Comparison of ENCODE assay signal across 1 cellular context in genomic region chr10:11178606-11179221, GRCh38.
A peak's percentile ranks its signal among the peaks of the same experiment; 100 is the strongest.
TF ChIP-seq lines count a peak whose summit lies in the region.

No MANE protein-coding gene starts in this region.

TF ChIP-seq in K562, 482 proteins besides CTCF, POLR2A, EP300 and RAD21 (continued from another document and continues in another):
- TF ChIP-seq, protein P1, sequence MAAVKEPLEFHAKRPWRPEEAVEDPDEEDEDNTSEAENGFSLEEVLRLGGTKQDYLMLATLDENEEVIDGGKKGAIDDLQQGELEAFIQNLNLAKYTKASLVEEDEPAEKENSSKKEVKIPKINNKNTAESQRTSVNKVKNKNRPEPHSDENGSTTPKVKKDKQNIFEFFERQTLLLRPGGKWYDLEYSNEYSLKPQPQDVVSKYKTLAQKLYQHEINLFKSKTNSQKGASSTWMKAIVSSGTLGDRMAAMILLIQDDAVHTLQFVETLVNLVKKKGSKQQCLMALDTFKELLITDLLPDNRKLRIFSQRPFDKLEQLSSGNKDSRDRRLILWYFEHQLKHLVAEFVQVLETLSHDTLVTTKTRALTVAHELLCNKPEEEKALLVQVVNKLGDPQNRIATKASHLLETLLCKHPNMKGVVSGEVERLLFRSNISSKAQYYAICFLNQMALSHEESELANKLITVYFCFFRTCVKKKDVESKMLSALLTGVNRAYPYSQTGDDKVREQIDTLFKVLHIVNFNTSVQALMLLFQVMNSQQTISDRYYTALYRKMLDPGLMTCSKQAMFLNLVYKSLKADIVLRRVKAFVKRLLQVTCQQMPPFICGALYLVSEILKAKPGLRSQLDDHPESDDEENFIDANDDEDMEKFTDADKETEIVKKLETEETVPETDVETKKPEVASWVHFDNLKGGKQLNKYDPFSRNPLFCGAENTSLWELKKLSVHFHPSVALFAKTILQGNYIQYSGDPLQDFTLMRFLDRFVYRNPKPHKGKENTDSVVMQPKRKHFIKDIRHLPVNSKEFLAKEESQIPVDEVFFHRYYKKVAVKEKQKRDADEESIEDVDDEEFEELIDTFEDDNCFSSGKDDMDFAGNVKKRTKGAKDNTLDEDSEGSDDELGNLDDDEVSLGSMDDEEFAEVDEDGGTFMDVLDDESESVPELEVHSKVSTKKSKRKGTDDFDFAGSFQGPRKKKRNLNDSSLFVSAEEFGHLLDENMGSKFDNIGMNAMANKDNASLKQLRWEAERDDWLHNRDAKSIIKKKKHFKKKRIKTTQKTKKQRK (IDR thresholded peaks at IDR 0.05; ENCODE audit: borderline replicate concordance, low read depth, low read length): no peak
- TF ChIP-seq ZNF764 (CRISPR knock-in tag; IDR thresholded peaks at IDR 0.05; ENCODE audit: low read depth) (no peak), PRPF4 (IDR thresholded peaks at IDR 0.05; ENCODE audit: insufficient read depth, low read depth, low read length, poor library complexity, severe bottlenecking) (no peak), PML (IDR thresholded peaks at IDR 0.05; ENCODE audit: low read length) (peak; percentile 91), ZNF609 (CRISPR knock-in tag; IDR thresholded peaks at IDR 0.05; ENCODE audit: borderline replicate concordance) (0 out of 2 replicates have a peak, but pooled peaks have one; percentile 69), U2AF2 (optimal IDR thresholded peaks at IDR 0.05; ENCODE audit: low read depth, low read length) (no peak), FOXK2 (conservative IDR thresholded peaks at IDR 0.05 in 1 of 2, IDR thresholded peaks at IDR 0.05 in 1 of 2; ENCODE audit: low read depth in 2 of 2) (peak in 1 of 2 experiments; percentile 49; a peak in 2 of 4 replicates), NFIX (CRISPR knock-in tag; IDR thresholded peaks at IDR 0.05; ENCODE audit: low read depth) (no peak), GTF2F1 (IDR thresholded peaks at IDR 0.05; ENCODE audit: low read depth, low read length) (no peak), MYC (IDR thresholded peaks at IDR 0.05; ENCODE audit: low read depth, low read length) (peak; percentile 82), MYC (CRISPR knock-in tag; IDR thresholded peaks at IDR 0.05; ENCODE audit: borderline replicate concordance, low read depth) (no peak), HEY1 (CRISPR knock-in tag; IDR thresholded peaks at IDR 0.05; ENCODE audit: borderline replicate concordance) (no peak), SIRT6 (IDR thresholded peaks at IDR 0.05; ENCODE audit: low read depth, low read length) (no peak), IRF1 (CRISPR knock-in tag; IDR thresholded peaks at IDR 0.05; ENCODE audit: borderline replicate concordance) (no peak), CBFA2T2 (conservative IDR thresholded peaks at IDR 0.05) (peak; percentile 94), KLF16 (IDR thresholded peaks at IDR 0.05) (peak; percentile 92), SRSF7 (optimal IDR thresholded peaks at IDR 0.05; ENCODE audit: low read depth, low read length) (no peak), MCM3 (IDR thresholded peaks at IDR 0.05) (no peak), SRF (CRISPR knock-in tag; IDR thresholded peaks at IDR 0.05) (no peak; a peak in 1 of 4 replicates), HDGF (IDR thresholded peaks at IDR 0.05) (no peak), ZNF79 (CRISPR knock-in tag; IDR thresholded peaks at IDR 0.05; ENCODE audit: low read depth) (no peak), ZC3H11A (IDR thresholded peaks at IDR 0.05; ENCODE audit: low read depth, low read length) (no peak), TAF7 (tag; IDR thresholded peaks at IDR 0.05) (no peak), DIDO1 (tag; IDR thresholded peaks at IDR 0.05; ENCODE audit: low read depth) (no peak), HIVEP1 (CRISPR knock-in tag; IDR thresholded peaks at IDR 0.05) (no peak), ZNF217 (CRISPR knock-in tag; IDR thresholded peaks at IDR 0.05) (no peak), ZNF76 (CRISPR knock-in tag; IDR thresholded peaks at IDR 0.05; ENCODE audit: borderline replicate concordance) (no peak), EZH2 (IDR thresholded peaks at IDR 0.05; ENCODE audit: borderline replicate concordance, low read depth, low read length) (peak; percentile 39; the same call in 1 of the 2 replicates), TAF15 (IDR thresholded peaks at IDR 0.05; ENCODE audit: low read depth, low read length) (no peak), ZNF512 (tag; IDR thresholded peaks at IDR 0.05) (no peak), ZNF75A (CRISPR knock-in tag; IDR thresholded peaks at IDR 0.05) (no peak), SMARCA5 (IDR thresholded peaks at IDR 0.05) (peak; percentile 67; the same call in 1 of the 2 replicates), ETS2 (tag; IDR thresholded peaks at IDR 0.05; ENCODE audit: borderline replicate concordance, poor library complexity, severe bottlenecking) (no peak), BCOR (IDR thresholded peaks at IDR 0.05) (peak; percentile 89)
- TF ChIP-seq, protein P2, sequence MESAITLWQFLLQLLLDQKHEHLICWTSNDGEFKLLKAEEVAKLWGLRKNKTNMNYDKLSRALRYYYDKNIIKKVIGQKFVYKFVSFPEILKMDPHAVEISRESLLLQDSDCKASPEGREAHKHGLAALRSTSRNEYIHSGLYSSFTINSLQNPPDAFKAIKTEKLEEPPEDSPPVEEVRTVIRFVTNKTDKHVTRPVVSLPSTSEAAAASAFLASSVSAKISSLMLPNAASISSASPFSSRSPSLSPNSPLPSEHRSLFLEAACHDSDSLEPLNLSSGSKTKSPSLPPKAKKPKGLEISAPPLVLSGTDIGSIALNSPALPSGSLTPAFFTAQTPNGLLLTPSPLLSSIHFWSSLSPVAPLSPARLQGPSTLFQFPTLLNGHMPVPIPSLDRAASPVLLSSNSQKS (CRISPR knock-in tag; IDR thresholded peaks at IDR 0.05): no peak
- TF ChIP-seq, protein P3, sequence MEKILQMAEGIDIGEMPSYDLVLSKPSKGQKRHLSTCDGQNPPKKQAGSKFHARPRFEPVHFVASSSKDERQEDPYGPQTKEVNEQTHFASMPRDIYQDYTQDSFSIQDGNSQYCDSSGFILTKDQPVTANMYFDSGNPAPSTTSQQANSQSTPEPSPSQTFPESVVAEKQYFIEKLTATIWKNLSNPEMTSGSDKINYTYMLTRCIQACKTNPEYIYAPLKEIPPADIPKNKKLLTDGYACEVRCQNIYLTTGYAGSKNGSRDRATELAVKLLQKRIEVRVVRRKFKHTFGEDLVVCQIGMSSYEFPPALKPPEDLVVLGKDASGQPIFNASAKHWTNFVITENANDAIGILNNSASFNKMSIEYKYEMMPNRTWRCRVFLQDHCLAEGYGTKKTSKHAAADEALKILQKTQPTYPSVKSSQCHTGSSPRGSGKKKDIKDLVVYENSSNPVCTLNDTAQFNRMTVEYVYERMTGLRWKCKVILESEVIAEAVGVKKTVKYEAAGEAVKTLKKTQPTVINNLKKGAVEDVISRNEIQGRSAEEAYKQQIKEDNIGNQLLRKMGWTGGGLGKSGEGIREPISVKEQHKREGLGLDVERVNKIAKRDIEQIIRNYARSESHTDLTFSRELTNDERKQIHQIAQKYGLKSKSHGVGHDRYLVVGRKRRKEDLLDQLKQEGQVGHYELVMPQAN (IDR thresholded peaks at IDR 0.05; ENCODE audit: borderline replicate concordance): no peak
- TF ChIP-seq, protein P4, sequence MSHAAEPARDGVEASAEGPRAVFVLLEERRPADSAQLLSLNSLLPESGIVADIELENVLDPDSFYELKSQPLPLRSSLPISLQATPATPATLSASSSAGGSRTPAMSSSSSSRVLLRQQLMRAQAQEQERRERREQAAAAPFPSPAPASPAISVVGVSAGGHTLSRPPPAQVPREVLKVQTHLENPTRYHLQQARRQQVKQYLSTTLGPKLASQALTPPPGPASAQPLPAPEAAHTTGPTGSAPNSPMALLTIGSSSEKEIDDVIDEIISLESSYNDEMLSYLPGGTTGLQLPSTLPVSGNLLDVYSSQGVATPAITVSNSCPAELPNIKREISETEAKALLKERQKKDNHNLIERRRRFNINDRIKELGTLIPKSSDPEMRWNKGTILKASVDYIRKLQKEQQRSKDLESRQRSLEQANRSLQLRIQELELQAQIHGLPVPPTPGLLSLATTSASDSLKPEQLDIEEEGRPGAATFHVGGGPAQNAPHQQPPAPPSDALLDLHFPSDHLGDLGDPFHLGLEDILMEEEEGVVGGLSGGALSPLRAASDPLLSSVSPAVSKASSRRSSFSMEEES (CRISPR knock-in tag; IDR thresholded peaks at IDR 0.05): no peak; the same call in 1 of the 2 replicates
- TF ChIP-seq, protein P5, sequence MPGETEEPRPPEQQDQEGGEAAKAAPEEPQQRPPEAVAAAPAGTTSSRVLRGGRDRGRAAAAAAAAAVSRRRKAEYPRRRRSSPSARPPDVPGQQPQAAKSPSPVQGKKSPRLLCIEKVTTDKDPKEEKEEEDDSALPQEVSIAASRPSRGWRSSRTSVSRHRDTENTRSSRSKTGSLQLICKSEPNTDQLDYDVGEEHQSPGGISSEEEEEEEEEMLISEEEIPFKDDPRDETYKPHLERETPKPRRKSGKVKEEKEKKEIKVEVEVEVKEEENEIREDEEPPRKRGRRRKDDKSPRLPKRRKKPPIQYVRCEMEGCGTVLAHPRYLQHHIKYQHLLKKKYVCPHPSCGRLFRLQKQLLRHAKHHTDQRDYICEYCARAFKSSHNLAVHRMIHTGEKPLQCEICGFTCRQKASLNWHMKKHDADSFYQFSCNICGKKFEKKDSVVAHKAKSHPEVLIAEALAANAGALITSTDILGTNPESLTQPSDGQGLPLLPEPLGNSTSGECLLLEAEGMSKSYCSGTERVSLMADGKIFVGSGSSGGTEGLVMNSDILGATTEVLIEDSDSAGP (CRISPR knock-in tag; IDR thresholded peaks at IDR 0.05): no peak
- TF ChIP-seq, protein P6, sequence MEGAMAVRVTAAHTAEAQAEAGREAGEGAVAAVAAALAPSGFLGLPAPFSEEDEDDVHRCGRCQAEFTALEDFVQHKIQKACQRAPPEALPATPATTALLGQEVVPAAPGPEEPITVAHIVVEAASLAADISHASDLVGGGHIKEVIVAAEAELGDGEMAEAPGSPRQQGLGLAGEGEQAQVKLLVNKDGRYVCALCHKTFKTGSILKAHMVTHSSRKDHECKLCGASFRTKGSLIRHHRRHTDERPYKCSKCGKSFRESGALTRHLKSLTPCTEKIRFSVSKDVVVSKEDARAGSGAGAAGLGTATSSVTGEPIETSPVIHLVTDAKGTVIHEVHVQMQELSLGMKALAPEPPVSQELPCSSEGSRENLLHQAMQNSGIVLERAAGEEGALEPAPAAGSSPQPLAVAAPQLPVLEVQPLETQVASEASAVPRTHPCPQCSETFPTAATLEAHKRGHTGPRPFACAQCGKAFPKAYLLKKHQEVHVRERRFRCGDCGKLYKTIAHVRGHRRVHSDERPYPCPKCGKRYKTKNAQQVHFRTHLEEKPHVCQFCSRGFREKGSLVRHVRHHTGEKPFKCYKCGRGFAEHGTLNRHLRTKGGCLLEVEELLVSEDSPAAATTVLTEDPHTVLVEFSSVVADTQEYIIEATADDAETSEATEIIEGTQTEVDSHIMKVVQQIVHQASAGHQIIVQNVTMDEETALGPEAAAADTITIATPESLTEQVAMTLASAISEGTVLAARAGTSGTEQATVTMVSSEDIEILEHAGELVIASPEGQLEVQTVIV (CRISPR knock-in tag; IDR thresholded peaks at IDR 0.05; ENCODE audit: borderline replicate concordance): no peak
- TF ChIP-seq, protein P7, sequence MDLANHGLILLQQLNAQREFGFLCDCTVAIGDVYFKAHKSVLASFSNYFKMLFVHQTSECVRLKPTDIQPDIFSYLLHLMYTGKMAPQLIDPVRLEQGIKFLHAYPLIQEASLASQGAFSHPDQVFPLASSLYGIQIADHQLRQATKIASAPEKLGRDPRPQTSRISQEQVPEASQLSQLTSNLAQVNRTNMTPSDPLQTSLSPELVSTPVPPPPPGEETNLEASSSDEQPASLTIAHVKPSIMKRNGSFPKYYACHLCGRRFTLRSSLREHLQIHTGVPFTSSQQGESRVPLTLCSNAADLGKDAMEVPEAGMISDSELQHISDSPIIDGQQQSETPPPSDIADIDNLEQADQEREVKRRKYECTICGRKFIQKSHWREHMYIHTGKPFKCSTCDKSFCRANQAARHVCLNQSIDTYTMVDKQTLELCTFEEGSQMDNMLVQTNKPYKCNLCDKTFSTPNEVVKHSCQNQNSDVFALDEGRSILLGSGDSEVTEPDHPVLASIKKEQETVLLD (IDR thresholded peaks at IDR 0.05): no peak
